ENCODE assay signal across 8 cellular contexts in genomic region chr4:119300388-119301131, GRCh38. TPM values are rescaled to one million over a fixed set of nuclear protein-coding genes. Genes with fewer than 3 reads are reported as not detected.
DNase-seq lines count a peak whose midpoint lies in the region; ATAC-seq and TF ChIP-seq lines count a peak whose summit lies in the region.

No MANE protein-coding gene starts in this region.

- intact Hi-C loops in left ventricle myocardium superior (cut with micrococcal nuclease) = loop anchor here (10.0 kb wide), 1 partner anchor 174 kb away; no protein-coding TSS in a partner anchor

- no peaks in the 10 kb centered on the region for H3K27me3 Mint-ChIP-seq in activated naive CD8-positive, alpha-beta T cell treated with anti-CD3 and anti-CD28 coated beads, Interleukin-2, amount 50 U/mL, for 24 hours

- H3K27ac Mint-ChIP-seq in activated naive CD8-positive, alpha-beta T cell treated with anti-CD3 and anti-CD28 coated beads, Interleukin-2, amount 50 U/mL, for 24 hours = peak overlapping the region; percentile 99

- peak; percentile 37 for TF ChIP-seq CTCF in GM12873 (IDR thresholded peaks at IDR 0.05; ENCODE audit: insufficient read depth, low read depth, low read length, missing control alignments)

- ATAC-seq in HG02623 (IDR thresholded peaks at IDR 0.05; ENCODE audit: unreplicated experiment) (peak; percentile 95), left ventricle myocardium superior (peak; percentile 96)
- peak; percentile 99 for ATAC-seq in activated naive CD8-positive, alpha-beta T cell treated with anti-CD3 and anti-CD28 coated beads, Interleukin-2, amount 50 U/mL, for 24 hours

- H3K36me3 Mint-ChIP-seq in activated naive CD8-positive, alpha-beta T cell treated with anti-CD3 and anti-CD28 coated beads, Interleukin-2, amount 50 U/mL, for 24 hours (ENCODE audit: low read depth) = peaks cover 41% of the 10 kb centered on the region

- DNase-seq in activated naive CD8-positive, alpha-beta T cell treated with anti-CD3 and anti-CD28 coated beads, Interleukin-2, amount 50 U/mL, for 24 hours = peak; percentile 94
- DNase-seq in left ventricle myocardium superior (peak; percentile 98), retina (peak; percentile 94), GDM1 (lab: John Stamatoyannopoulos, UW) (no peak), cortex of kidney (lab: John Stamatoyannopoulos, UW) (no peak)

- H3K4me1 Mint-ChIP-seq in activated naive CD8-positive, alpha-beta T cell treated with anti-CD3 and anti-CD28 coated beads, Interleukin-2, amount 50 U/mL, for 24 hours = peaks cover 29% of the 10 kb centered on the region

- no peaks in the 10 kb centered on the region for H3K9me3 Mint-ChIP-seq in activated naive CD8-positive, alpha-beta T cell treated with anti-CD3 and anti-CD28 coated beads, Interleukin-2, amount 50 U/mL, for 24 hours

- H3K4me3 Mint-ChIP-seq in activated naive CD8-positive, alpha-beta T cell treated with anti-CD3 and anti-CD28 coated beads, Interleukin-2, amount 50 U/mL, for 24 hours = peak overlapping the region; percentile 91

TF ChIP-seq in PFSK-1, 5 proteins besides CTCF, POLR2A, EP300 and RAD21:
- TF ChIP-seq FOXP2 (optimal IDR thresholded peaks at IDR 0.05; ENCODE audit: borderline replicate concordance, extremely low read depth, extremely low read length, insufficient read depth) = peak; percentile 53
- peak; percentile 78; the same call in 1 of the 2 replicates for TF ChIP-seq TAF1 (IDR thresholded peaks at IDR 0.05; ENCODE audit: borderline replicate concordance, insufficient read depth, low read length)
- TF ChIP-seq POLR2AphosphoS5 (IDR thresholded peaks at IDR 0.05; ENCODE audit: low read depth, low read length) = peak; percentile 61
- no peak for TF ChIP-seq REST (IDR thresholded peaks at IDR 0.05; ENCODE audit: insufficient read depth in 1 of 2, low read depth in 2 of 2, low read length in 2 of 2)

RNA-seq across cellular contexts. Expression of gene FABP2, which starts 21.4 kb away (rescaled TPM):
- not detected for polyA plus RNA-seq in PFSK-1 (2012; ENCODE audit: insufficient read length, low read depth)
- not detected for total RNA-seq in left ventricle myocardium superior

Comparison
In these comparisons a context has a peak if more than half of its experiments do, and no peak if none do; other contexts are left out.
1. DNase-seq: peak in activated naive CD8-positive, alpha-beta T cell treated with anti-CD3 and anti-CD28 coated beads, Interleukin-2, amount 50 U/mL, for 24 hours (single experiment), left ventricle myocardium superior (single experiment) and retina (single experiment); none in GDM1 (single experiment) and cortex of kidney (single experiment).
2. Peak in every context shown above with its lines, with median percentiles within 50 percentile points of each other: ATAC-seq.